In genomic region chr7:105876964-105877601, GRCh38 we compare ENCODE assay signal across 2 cellular contexts.
A peak's percentile ranks its signal among the peaks of the same experiment; 100 is the strongest.
TF ChIP-seq lines count a peak whose summit lies in the region.

No MANE protein-coding gene starts in this region.

TF ChIP-seq in HCT116, 20 proteins besides CTCF, POLR2A, EP300 and RAD21:
- TF ChIP-seq MAX (IDR thresholded peaks at IDR 0.05) (peak; percentile 3; the same call in 1 of the 2 replicates), ZFX (IDR thresholded peaks at IDR 0.05) (peak; percentile 32; the same call in 1 of the 2 replicates), POLR2AphosphoS5 (IDR thresholded peaks at IDR 0.05; ENCODE audit: low read depth, low read length) (no peak), CBX3 (IDR thresholded peaks at IDR 0.05; ENCODE audit: low read depth) (no peak)

TF ChIP-seq in HepG2, 621 proteins besides CTCF, POLR2A, EP300 and RAD21 (continues in another document):
- TF ChIP-seq E2F5 (CRISPR knock-in tag; conservative IDR thresholded peaks at IDR 0.05) (no peak), MEIS1 (CRISPR knock-in tag; IDR thresholded peaks at IDR 0.05; ENCODE audit: borderline replicate concordance) (no peak), ZNF205 (CRISPR knock-in tag; IDR thresholded peaks at IDR 0.05) (no peak; the same call in 1 of the 2 replicates), NPAS2 (CRISPR knock-in tag; IDR thresholded peaks at IDR 0.05; ENCODE audit: borderline replicate concordance) (no peak), ZXDC (CRISPR knock-in tag; IDR thresholded peaks at IDR 0.05) (peak; percentile 46; the same call in 1 of the 2 replicates), TCF7 (IDR thresholded peaks at IDR 0.05; ENCODE audit: low read depth) (no peak), GTF3A (CRISPR knock-in tag; conservative IDR thresholded peaks at IDR 0.05) (no peak), KLF9 (CRISPR knock-in tag; IDR thresholded peaks at IDR 0.05; ENCODE audit: low read depth) (no peak), CEBPG (CRISPR knock-in tag; IDR thresholded peaks at IDR 0.05) (no peak), ZC3H13 (CRISPR knock-in tag; IDR thresholded peaks at IDR 0.05) (no peak), ZBTB25 (CRISPR knock-in tag; IDR thresholded peaks at IDR 0.05) (no peak), MAF1 (CRISPR knock-in tag; IDR thresholded peaks at IDR 0.05; ENCODE audit: borderline replicate concordance) (no peak), UBTF (CRISPR knock-in tag; IDR thresholded peaks at IDR 0.05) (peak; percentile 73), TEAD3 (CRISPR knock-in tag; optimal IDR thresholded peaks at IDR 0.05; ENCODE audit: borderline replicate concordance) (peak; percentile 20), AHR (CRISPR knock-in tag; IDR thresholded peaks at IDR 0.05) (no peak), EZH2 (conservative IDR thresholded peaks at IDR 0.05; ENCODE audit: low read depth, low read length) (no peak), ZNF572 (CRISPR knock-in tag; IDR thresholded peaks at IDR 0.05) (no peak), SKIL (CRISPR knock-in tag; IDR thresholded peaks at IDR 0.05; ENCODE audit: borderline replicate concordance) (no peak; the same call in 1 of the 2 replicates), ATF6 (CRISPR knock-in tag; conservative IDR thresholded peaks at IDR 0.05) (no peak), NFE2 (CRISPR knock-in tag; IDR thresholded peaks at IDR 0.05) (no peak), ZNF24 (IDR thresholded peaks at IDR 0.05) (no peak), ZNF775 (CRISPR knock-in tag; IDR thresholded peaks at IDR 0.05; ENCODE audit: borderline replicate concordance) (0 out of 2 replicates have a peak, but pooled peaks have one; percentile 41), TFDP2 (CRISPR knock-in tag; IDR thresholded peaks at IDR 0.05) (no peak; the same call in 1 of the 2 replicates), LCORL (IDR thresholded peaks at IDR 0.05) (no peak), LCORL (CRISPR knock-in tag; IDR thresholded peaks at IDR 0.05) (peak; percentile 46; the same call in 1 of the 2 replicates), U2AF2 (IDR thresholded peaks at IDR 0.05; ENCODE audit: low read depth, low read length) (no peak), ZNF784 (CRISPR knock-in tag; IDR thresholded peaks at IDR 0.05; ENCODE audit: borderline replicate concordance) (no peak), ZNF510 (CRISPR knock-in tag; IDR thresholded peaks at IDR 0.05; ENCODE audit: low read depth) (0 out of 2 replicates have a peak, but pooled peaks have one; percentile 42), SMAD3 (CRISPR knock-in tag; IDR thresholded peaks at IDR 0.05) (no peak), ZNF10 (CRISPR knock-in tag; IDR thresholded peaks at IDR 0.05; ENCODE audit: borderline replicate concordance, low read depth) (no peak), ZNF547 (CRISPR knock-in tag; IDR thresholded peaks at IDR 0.05) (no peak), ZBTB34 (CRISPR knock-in tag; IDR thresholded peaks at IDR 0.05) (no peak), ZFP37 (CRISPR knock-in tag; IDR thresholded peaks at IDR 0.05; ENCODE audit: borderline replicate concordance) (no peak), MZF1 (CRISPR knock-in tag; IDR thresholded peaks at IDR 0.05; ENCODE audit: borderline replicate concordance) (no peak), RERE (CRISPR knock-in tag; IDR thresholded peaks at IDR 0.05; ENCODE audit: low read depth) (no peak), PREB (CRISPR knock-in tag; IDR thresholded peaks at IDR 0.05) (no peak)
